8 cellular contexts compared by ENCODE assay signal in genomic region chr2:38720613-38721241, GRCh38. TPM values are rescaled to one million over a fixed set of nuclear protein-coding genes. Genes with fewer than 3 reads are reported as not detected.
DNase-seq lines count a peak whose midpoint lies in the region; ATAC-seq and TF ChIP-seq lines count a peak whose summit lies in the region.

No MANE protein-coding gene starts in this region.

- H3K4me1 Mint-ChIP-seq in Calu3 (ENCODE audit: low read depth, unreplicated experiment): peaks cover 18% of the 10 kb centered on the region

- H3K36me3 ChIP-seq in MG63: no peaks in the 10 kb centered on the region
- no peaks in the 10 kb centered on the region for H3K36me3 ChIP-seq in right lobe of liver

- TF ChIP-seq POLR2A in right lobe of liver (IDR thresholded peaks at IDR 0.05): no peak

- H3K4me3 ChIP-seq in MG63: no peak overlapping the region
- no peak overlapping the region for H3K4me3 ChIP-seq in right lobe of liver

- CTCF ChIA-PET in Calu3 (lab: Charles Lee): interaction anchor here (0.5 to 1.1 kb wide), 4 partner anchors 30 to 209 kb away, joined by 3 to 4 read pairs (median 4); no protein-coding TSS in a partner anchor

- no peaks in the 10 kb centered on the region for H3K36me3 Mint-ChIP-seq in Calu3 (ENCODE audit: insufficient read depth, unreplicated experiment)

- ATAC-seq in right lobe of liver: peak; percentile 11 to 62 (median 36)
- ATAC-seq in HG02623 (IDR thresholded peaks at IDR 0.05; ENCODE audit: unreplicated experiment): no peak

- 47% methylated on average over 3 of the region's 4 CpGs for WGBS in right lobe of liver (ENCODE audit: insufficient coverage, low coverage, low lambda C conversion rate, missing lambda C conversion rate)

- H3K27me3 Mint-ChIP-seq in Calu3 (ENCODE audit: unreplicated experiment): no peaks in the 10 kb centered on the region

- H3K27me3 ChIP-seq in MG63 (no peaks in the 10 kb centered on the region), right lobe of liver (no peaks in the 10 kb centered on the region)

- peak overlapping the region in 1 of 3 donors; percentile 36 for H3K27ac ChIP-seq in right lobe of liver

- intact Hi-C loops in Calu3 (cut with micrococcal nuclease; ENCODE audit: unreplicated experiment): no loop called here
- intact Hi-C loops in right lobe of liver (cut with DNase I): loop anchor here in 1 of 2 donors (10.0 kb wide), 1 partner anchor 126 kb away; no protein-coding TSS in a partner anchor

- H3K9me3 ChIP-seq in MG63 (no peaks in the 10 kb centered on the region), right lobe of liver (no peaks in the 10 kb centered on the region)

- TF ChIP-seq CTCF in Calu3 (IDR thresholded peaks at IDR 0.05; ENCODE audit: unreplicated experiment): no peak
- no peak for TF ChIP-seq CTCF in right lobe of liver (IDR thresholded peaks at IDR 0.05)

- no peaks in the 10 kb centered on the region for H3K9me3 Mint-ChIP-seq in Calu3 (ENCODE audit: low read depth, unreplicated experiment)

- no TSS peak for BruUV-seq in Calu3 (replicated peaks; lab: Mats Ljungman, UMichigan)

- H3K27ac Mint-ChIP-seq in Calu3 (ENCODE audit: unreplicated experiment): peak overlapping the region; percentile 57

- H3K4me1 ChIP-seq in right lobe of liver: peaks cover 0 to 31% (median 9%) of the 10 kb centered on the region in 4 donors

- H3K4me3 Mint-ChIP-seq in Calu3 (ENCODE audit: low read depth, unreplicated experiment): peak overlapping the region; percentile 7

- DNase-seq in Calu3: peak; percentile 64
- peak; percentile 94 for DNase-seq in MG63
- peak; percentile 7 for DNase-seq in brain pericyte (ENCODE audit: low read depth, low spot score)
- DNase-seq in right lobe of liver: peak in 2 of 3 donors; percentile 63 to 65
- no peak for DNase-seq in activated gamma-delta T cell treated with Interleukin-2 at 50 U/mL for 16 hours
- DNase-seq in stimulated activated CD4-positive, alpha-beta T cell treated with anti-CD3 and anti-CD28 coated beads, Interleukin-1b, Interleukin-23, amount 100 ng/mL, for 48 hours: no peak
- DNase-seq in pons (ENCODE audit: low spot score): no peak

RNA-seq across cellular contexts. Expression of gene SRSF7, which starts 30.4 kb away (rescaled TPM):
- total RNA-seq in Calu3 (2022) (184 and 203 TPM in 2 replicates), right lobe of liver (10 to 100 TPM; 33.5 to 57.4 (median 44.4) TPM)
- 178 and 201 TPM in 2 replicates for total RNA-seq in MG63 (2014; rRNA removed; shearing (Covaris generic); ENCODE audit: low replicate concordance)

RNA-seq across cellular contexts. Expression of gene GALM, which starts 54.8 kb away (rescaled TPM):
- total RNA-seq in Calu3 (2022) (9.1 and 11.3 TPM in 2 replicates), right lobe of liver (10 to 100 TPM; 26.2 to 47.9 (median 36.7) TPM)
- 13.7 and 21.1 TPM in 2 replicates for total RNA-seq in MG63 (2014; rRNA removed; shearing (Covaris generic); ENCODE audit: low replicate concordance)

RNA-seq across cellular contexts. Expression of gene GEMIN6, which starts 57.3 kb away (rescaled TPM):
- total RNA-seq in Calu3 (2022): 24.4 TPM in 2 replicates
- total RNA-seq in MG63 (2014; rRNA removed; shearing (Covaris generic); ENCODE audit: low replicate concordance): 12.9 and 13.0 TPM in 2 replicates
- total RNA-seq in right lobe of liver: 10 to 100 TPM in 1 of 6 experiments, 1 to 10 TPM in 5; 5.8 to 10.5 (median 7.3) TPM

Comparison
In these comparisons a context has a peak if more than half of its experiments do, and no peak if none do; other contexts are left out.
1. DNase-seq: peak in Calu3 (single experiment), MG63 (single experiment), brain pericyte (single experiment) and right lobe of liver (2 of 3); none in activated gamma-delta T cell treated with Interleukin-2 at 50 U/mL for 16 hours (single experiment), stimulated activated CD4-positive, alpha-beta T cell treated with anti-CD3 and anti-CD28 coated beads, Interleukin-1b, Interleukin-23, amount 100 ng/mL, for 48 hours (single experiment) and pons (single experiment).